18 cellular contexts compared by ENCODE assay signal in genomic region chr6:148452921-148453320, GRCh38.
"Had no signal": no experiment of that assay in that cellular context is flagged by ENCODE, and none has a peak within 500 bp of the region (broad histone marks: within the 10 kb centered on the region; RNA-seq: fewer than 3 reads in every experiment).

No MANE protein-coding gene starts in this region.

- H3K9me3 ChIP-seq: breast epithelium, colonic mucosa, heart right ventricle, sigmoid colon, spleen, tibial artery had no signal

- H3K27me3 ChIP-seq: breast epithelium, colonic mucosa, heart right ventricle, sigmoid colon, spleen, tibial artery had no signal

- H3K4me3 ChIP-seq: breast epithelium, colonic mucosa, heart right ventricle, sigmoid colon, spleen, tibial artery had no signal

- H3K4me1 ChIP-seq: breast epithelium, colonic mucosa, sigmoid colon, tibial artery had no signal

- H3K27ac ChIP-seq: colonic mucosa, sigmoid colon, spleen, tibial artery had no signal

- H3K36me3 ChIP-seq: breast epithelium, colonic mucosa, sigmoid colon, spleen had no signal

- DNase-seq: activated CD4-positive, alpha-beta memory T cell treated with anti-CD3 and anti-CD28 coated beads for 36 hours; activated CD4-positive, alpha-beta T cell treated with anti-CD3 and anti-CD28 coated beads for 4 hours; activated CD4-positive, CD25-positive, alpha-beta regulatory T cell; activated naive CD4-positive, alpha-beta T cell treated with anti-CD3 and anti-CD28 coated beads for 36 hours; activated naive CD8-positive, alpha-beta T cell treated with anti-CD3 and anti-CD28 coated beads, Interleukin-2, amount 10 ng/mL, durations not matched to agents 7 days and 5 days; activated T-cell treated with anti-CD3 and anti-CD28 coated beads, Interleukin-2, amount 50 U/mL, for 48 hours; amniotic stem cell; colonic mucosa; heart right ventricle; islet precursor cell; left cardiac atrium; sigmoid colon; spleen; stimulated activated CD4-positive, alpha-beta T cell treated with anti-CD3 and anti-CD28 coated beads, Interleukin-4, amount 100 ng/mL, for 1 hour; stimulated activated naive CD4-positive, alpha-beta T cell treated with Interleukin-2 at 50 U/mL for 16 hours; T-helper 17 cell; tibial artery had no signal
